14 cellular contexts compared by ENCODE assay signal in the genomic region with DNA sequence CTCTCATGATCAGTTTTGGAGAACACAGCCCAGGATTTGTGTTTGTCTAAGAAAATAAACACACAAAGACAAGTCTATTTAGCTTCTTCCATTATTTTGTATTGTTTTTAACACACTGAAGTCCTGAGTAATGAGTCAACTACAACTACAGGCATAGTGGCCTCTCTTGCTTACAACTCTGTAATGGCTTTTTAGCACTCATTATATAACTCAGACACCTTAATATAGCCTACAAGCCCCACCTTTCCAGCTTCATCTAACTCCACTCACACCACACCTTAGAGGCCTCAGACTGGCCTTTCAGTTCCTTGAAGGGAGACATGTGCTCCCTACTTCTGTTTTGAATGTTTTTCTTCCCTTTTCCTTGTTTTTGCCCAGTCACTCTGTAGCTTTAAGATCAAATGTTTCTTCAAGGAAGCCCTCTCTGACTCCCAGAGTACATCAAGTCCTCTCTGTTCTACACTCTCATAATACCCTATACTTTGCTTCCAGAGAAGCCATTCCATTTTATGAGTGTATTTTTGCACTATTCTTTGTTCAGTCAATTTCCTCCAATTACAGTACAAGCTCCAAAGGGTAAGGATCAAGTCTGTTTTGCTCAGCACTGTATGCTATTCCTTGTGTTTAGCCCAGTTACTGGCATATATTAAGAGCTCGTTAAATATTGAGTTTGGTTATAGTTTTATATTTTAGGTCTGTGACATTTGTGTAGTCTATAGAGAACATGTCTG.
DNase-seq lines count a peak whose midpoint lies in the region; ATAC-seq, FAIRE-seq and TF ChIP-seq lines count a peak whose summit lies in the region.
"Had no signal": no experiment of that assay in that cellular context is flagged by ENCODE, and none has a peak within 500 bp of the region (broad histone marks: within the 10 kb centered on the region; RNA-seq: fewer than 3 reads in every experiment).

No MANE protein-coding gene starts in this region.

- H3K9me1 ChIP-seq in endothelial cell of umbilical vein (replicated peaks; ENCODE audit: control insufficient read depth, extremely low read depth, insufficient read depth, low read length): no peaks in the 10 kb centered on the region

- H3K79me2 ChIP-seq in endothelial cell of umbilical vein (ENCODE audit: control insufficient read depth, insufficient read depth, low read length): no peaks in the 10 kb centered on the region
- no peaks in the 10 kb centered on the region for H3K79me2 ChIP-seq in osteoblast (ENCODE audit: insufficient read depth, low read length)

- H3K36me3 ChIP-seq in endothelial cell of umbilical vein (ENCODE audit: control insufficient read depth in 2 of 2, extremely low read depth in 1 of 2, insufficient read depth in 2 of 2, low read length in 2 of 2) (no peaks in the 10 kb centered on the region), osteoblast (ENCODE audit: insufficient read depth, low read length) (no peaks in the 10 kb centered on the region), A673 (ENCODE audit: insufficient read depth, low read length, poor library complexity, severe bottlenecking) (no peaks in the 10 kb centered on the region)
- H3K36me3 ChIP-seq: adrenal gland had no signal

- H3K4me3 ChIP-seq in endothelial cell of umbilical vein (replicated peaks in 1 of 3; ENCODE audit: insufficient read depth in 1 of 3, low read depth in 1 of 3, low read length in 3 of 3): no peak overlapping the region
- H3K4me3 ChIP-seq in osteoblast (ENCODE audit: insufficient read depth, low read length): no peak overlapping the region
- no peak overlapping the region for H3K4me3 ChIP-seq in A673 (ENCODE audit: low read depth, low read length, poor library complexity, severe bottlenecking)
- H3K4me3 ChIP-seq: adrenal gland, dorsolateral prefrontal cortex, gastroesophageal sphincter, smooth muscle cell had no signal

- H3K4me1 ChIP-seq in endothelial cell of umbilical vein (ENCODE audit: control insufficient read depth, extremely low read depth, insufficient read depth, low read length) (peaks cover 2% of the 10 kb centered on the region), osteoblast (ENCODE audit: insufficient read depth, low read length) (no peaks in the 10 kb centered on the region), A673 (ENCODE audit: insufficient read depth, low read length, poor library complexity, severe bottlenecking) (no peaks in the 10 kb centered on the region)
- H3K4me1 ChIP-seq: adrenal gland, gastroesophageal sphincter had no signal

- intact Hi-C loops in endothelial cell of umbilical vein (cut with micrococcal nuclease) (no loop called here), sciatic nerve (cut with DNase I) (no loop called here), A673 (cut with micrococcal nuclease; ENCODE audit: unreplicated experiment) (no loop called here)

- POLR2A ChIA-PET in endothelial cell of umbilical vein (lab: Charles Lee): no interaction called here
- POLR2A ChIA-PET in A673 (lab: Charles Lee; ENCODE audit: low non-redundant PET): no interaction called here

- H4K20me1 ChIP-seq in endothelial cell of umbilical vein (replicated peaks; ENCODE audit: control insufficient read depth, extremely low read depth, insufficient read depth, low read length) (no peaks in the 10 kb centered on the region), osteoblast (ENCODE audit: insufficient read depth, low read length) (no peaks in the 10 kb centered on the region)

- BruUV-seq in endothelial cell of umbilical vein (replicated peaks; lab: Mats Ljungman, UMichigan) (no TSS peak), A673 (replicated peaks; lab: Mats Ljungman, UMichigan) (no TSS peak)

- no peak for TF ChIP-seq POLR2A in endothelial cell of umbilical vein (IDR thresholded peaks at IDR 0.05; ENCODE audit: low read depth, low read length)

- H3K27ac ChIP-seq in endothelial cell of umbilical vein (ENCODE audit: insufficient read depth, low read depth, low read length) (no peak overlapping the region), osteoblast (ENCODE audit: low read depth, low read length) (no peak overlapping the region), A673 (ENCODE audit: low read depth, low read length, poor library complexity, severe bottlenecking) (no peak overlapping the region)
- H3K27ac ChIP-seq: adrenal gland, dorsolateral prefrontal cortex, gastroesophageal sphincter had no signal

- TF ChIP-seq CTCF in endothelial cell of umbilical vein (IDR thresholded peaks at IDR 0.05; ENCODE audit: extremely low read depth in 1 of 2, insufficient read depth in 1 of 2, low read depth in 1 of 2, low read length in 2 of 2) (no peak), osteoblast (IDR thresholded peaks at IDR 0.05; ENCODE audit: extremely low read depth, low read depth, low read length) (no peak), A673 (conservative IDR thresholded peaks at IDR 0.05; ENCODE audit: low read depth, low read length) (no peak)

- H3K9me3 ChIP-seq in endothelial cell of umbilical vein (replicated peaks; ENCODE audit: control insufficient read depth, insufficient read depth, low read length) (no peaks in the 10 kb centered on the region), osteoblast (ENCODE audit: low read depth, low read length) (no peaks in the 10 kb centered on the region), A673 (ENCODE audit: low read depth, low read length, poor library complexity, severe bottlenecking) (no peaks in the 10 kb centered on the region)
- H3K9me3 ChIP-seq: adrenal gland, gastroesophageal sphincter had no signal

- ATAC-seq in GM18868 (IDR thresholded peaks at IDR 0.05; ENCODE audit: unreplicated experiment) (peak; percentile 85), sciatic nerve (no peak)
- ATAC-seq: gastroesophageal sphincter had no signal

- dilution Hi-C loops in endothelial cell of umbilical vein (cut with MboI; ENCODE audit: extremely low pct_ligation_motif_present, low sequenced_read_pairs): no loop called here

- H3K9ac ChIP-seq in endothelial cell of umbilical vein (replicated peaks; ENCODE audit: extremely low read depth, insufficient read depth, low read length): no peak overlapping the region

- H3K4me2 ChIP-seq in endothelial cell of umbilical vein (ENCODE audit: insufficient read depth, low read length): no peak overlapping the region
- H3K4me2 ChIP-seq in osteoblast (ENCODE audit: insufficient read depth, low read length): no peak overlapping the region
- H3K4me2 ChIP-seq: smooth muscle cell had no signal

- DNase-seq in NCI-H774 (lab: John Stamatoyannopoulos, UW): peak; percentile 15
- peak; percentile 41 for DNase-seq in endothelial cell of umbilical vein (ENCODE audit: low read depth, low spot score)
- DNase-seq in osteoblast (ENCODE audit: insufficient read length, low spot score, missing footprints): peak; percentile 11
- DNase-seq in sciatic nerve (ENCODE audit: low spot score): no peak
- no peak for DNase-seq in NCI-H146 (lab: John Stamatoyannopoulos, UW)
- DNase-seq in A673 (ENCODE audit: low spot score): no peak
- DNase-seq: activated T-cell treated with anti-CD3 and anti-CD28 coated beads, Interleukin-2, amount 50 U/mL, for 1 hour; adrenal gland; dorsolateral prefrontal cortex; Kasumi-1; kidney had no signal

- H3K27me3 ChIP-seq in endothelial cell of umbilical vein (ENCODE audit: control insufficient read depth in 2 of 2, insufficient read depth in 2 of 2, low read length in 2 of 2) (no peaks in the 10 kb centered on the region), osteoblast (ENCODE audit: insufficient read depth, low read length) (no peaks in the 10 kb centered on the region), A673 (replicated peaks; ENCODE audit: insufficient read depth, low read depth, low read length, poor library complexity) (no peaks in the 10 kb centered on the region)
- H3K27me3 ChIP-seq: adrenal gland, dorsolateral prefrontal cortex, gastroesophageal sphincter had no signal

- peak overlapping the region; percentile 79 for H2AFZ ChIP-seq in endothelial cell of umbilical vein (ENCODE audit: low read depth, low read length)
- H2AFZ ChIP-seq in osteoblast (ENCODE audit: low read length): peak overlapping the region; percentile 2

- FAIRE-seq in endothelial cell of umbilical vein (lab: Jason Lieb, UNC): peak; percentile 47

- CTCF ChIA-PET in endothelial cell of umbilical vein (lab: Charles Lee): interaction anchor here (1.0 to 1.5 kb wide), 2 partner anchors 8 to 12 kb away, joined by 3 read pairs; no protein-coding TSS in a partner anchor
- CTCF ChIA-PET in A673 (lab: Charles Lee): no interaction called here

TF ChIP-seq in endothelial cell of umbilical vein, 7 proteins besides CTCF, POLR2A, EP300 and RAD21:
- TF ChIP-seq EZH2 (IDR thresholded peaks at IDR 0.05; ENCODE audit: borderline replicate concordance, low read depth, low read length, severe bottlenecking) (no peak), GATA2 (IDR thresholded peaks at IDR 0.05; ENCODE audit: insufficient read depth, insufficient read length, low read depth, low read length) (no peak), FOS (IDR thresholded peaks at IDR 0.05; ENCODE audit: borderline replicate concordance, insufficient read depth, low read length) (no peak), JUN (IDR thresholded peaks at IDR 0.05; ENCODE audit: borderline replicate concordance, insufficient read depth, insufficient read length, low read depth) (no peak), MYC (IDR thresholded peaks at IDR 0.05; ENCODE audit: low read depth, low read length) (no peak), POLR2AphosphoS5 (IDR thresholded peaks at IDR 0.05; ENCODE audit: insufficient read depth, low read depth, low read length) (no peak)
- TF ChIP-seq, protein P1, sequence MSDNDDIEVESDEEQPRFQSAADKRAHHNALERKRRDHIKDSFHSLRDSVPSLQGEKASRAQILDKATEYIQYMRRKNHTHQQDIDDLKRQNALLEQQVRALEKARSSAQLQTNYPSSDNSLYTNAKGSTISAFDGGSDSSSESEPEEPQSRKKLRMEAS (IDR thresholded peaks at IDR 0.05; ENCODE audit: insufficient read depth, insufficient read length): no peak

Comparison
In these comparisons a context has a peak if more than half of its experiments do, and no peak if none do; other contexts are left out.
1. DNase-seq: peak in NCI-H774 (single experiment), endothelial cell of umbilical vein (single experiment) and osteoblast (single experiment); none in sciatic nerve (single experiment), NCI-H146 (single experiment) and A673 (single experiment).